Comparison of ENCODE assay signal across 36 cellular contexts in genomic region chr18:20960735-20961134, GRCh38.
"Had no signal": no experiment of that assay in that cellular context is flagged by ENCODE, and none has a peak within 500 bp of the region (broad histone marks: within the 10 kb centered on the region; RNA-seq: fewer than 3 reads in every experiment).

No MANE protein-coding gene starts in this region.

- DNase-seq: activated B cell treated with CpG ODN at 0.5 μM for 24 hours; activated CD4-positive, alpha-beta memory T cell treated with anti-CD3 and anti-CD28 coated beads, Interleukin-2, amount 10 ng/mL, durations not matched to agents 7 days and 5 days; activated CD4-positive, alpha-beta T cell treated with anti-CD3 and anti-CD28 coated beads for 1 hour; activated CD4-positive, alpha-beta T cell treated with anti-CD3 and anti-CD28 coated beads for 36 hours; activated CD4-positive, alpha-beta T cell treated with anti-CD3 and anti-CD28 coated beads for 48 hours; activated CD4-positive, alpha-beta T cell treated with anti-CD3 and anti-CD28 coated beads, Interleukin-2, amount 10 ng/mL, durations not matched to agents 7 days and 5 days; activated CD4-positive, alpha-beta T cell treated with anti-CD3 and anti-CD28 coated beads, Interleukin-2, amount 50 U/mL, for 48 hours; activated CD8-positive, alpha-beta memory T cell treated with anti-CD3 and anti-CD28 coated beads for 24 hours; activated CD8-positive, alpha-beta memory T cell treated with anti-CD3 and anti-CD28 coated beads, Interleukin-2, amount 10 ng/mL, durations not matched to agents 7 days and 5 days; activated CD8-positive, alpha-beta memory T cell treated with anti-CD3 and anti-CD28 coated beads, Interleukin-2, amount 50 U/mL, for 48 hours; activated CD8-positive, alpha-beta T cell treated with anti-CD3 and anti-CD28 coated beads, Interleukin-2, amount 10 ng/mL, durations not matched to agents 7 days and 5 days; activated effector memory CD4-positive, alpha-beta T cell treated with Interleukin-2 at 50 U/mL for 16 hours; activated gamma-delta T cell; activated naive CD4-positive, alpha-beta T cell treated with anti-CD3 and anti-CD28 coated beads, Interleukin-2, amount 10 ng/mL, durations not matched to agents 7 days and 5 days; activated naive CD4-positive, alpha-beta T cell treated with Interleukin-2 at 50 U/mL for 16 hours; activated naive CD8-positive, alpha-beta T cell treated with anti-CD3 and anti-CD28 coated beads, Interleukin-2, amount 10 ng/mL, durations not matched to agents 7 days and 5 days; activated naive CD8-positive, alpha-beta T cell treated with anti-CD3 and anti-CD28 coated beads, Interleukin-2, amount 50 U/mL, for 24 hours; activated T-cell treated with anti-CD3 and anti-CD28 coated beads, Interleukin-2, amount 50 U/mL, for 24 hours; activated T-cell treated with anti-CD3 and anti-CD28 coated beads, Interleukin-2, amount 50 U/mL, for 48 hours; amygdala; anterior cingulate cortex; caudate nucleus; T-helper 1 cell; T-helper 2 cell; T-helper 9 cell had no signal

- H3K4me3 Mint-ChIP-seq: activated B cell treated with CpG ODN at 0.5 μM for 24 hours; activated CD4-positive, alpha-beta memory T cell treated with anti-CD3 and anti-CD28 coated beads, Interleukin-2, amount 10 ng/mL, durations not matched to agents 7 days and 5 days; activated CD4-positive, alpha-beta T cell treated with anti-CD3 and anti-CD28 coated beads for 36 hours; activated CD4-positive, alpha-beta T cell treated with anti-CD3 and anti-CD28 coated beads, Interleukin-2, amount 10 ng/mL, durations not matched to agents 7 days and 5 days; activated CD8-positive, alpha-beta memory T cell treated with anti-CD3 and anti-CD28 coated beads, Interleukin-2, amount 10 ng/mL, durations not matched to agents 7 days and 5 days; activated CD8-positive, alpha-beta T cell treated with anti-CD3 and anti-CD28 coated beads, Interleukin-2, amount 10 ng/mL, durations not matched to agents 7 days and 5 days; activated naive CD4-positive, alpha-beta T cell treated with anti-CD3 and anti-CD28 coated beads, Interleukin-2, amount 10 ng/mL, durations not matched to agents 7 days and 5 days; activated naive CD4-positive, alpha-beta T cell treated with anti-CD3 and anti-CD28 coated beads, Interleukin-2, amount 50 U/mL, for 24 hours; activated naive CD8-positive, alpha-beta T cell; activated naive CD8-positive, alpha-beta T cell treated with anti-CD3 and anti-CD28 coated beads, Interleukin-2, amount 10 ng/mL, durations not matched to agents 7 days and 5 days; activated naive CD8-positive, alpha-beta T cell treated with anti-CD3 and anti-CD28 coated beads, Interleukin-2, amount 50 U/mL, for 24 hours; activated T-cell treated with anti-CD3 and anti-CD28 coated beads, Interleukin-2, amount 50 U/mL, for 24 hours; brain; T-helper 1 cell treated with Interleukin-12 subunit alpha and Interleukin-12 subunit beta and Interleukin-4 antibody, amounts not matched to agents 30 μg/mL and 1 μg/mL, for 36 hours; T-helper 2 cell treated with Interferon-gamma antibody and Interleukin-4, amounts not matched to agents 5 μg/mL and 100 μg/mL, for 36 hours had no signal

- H3K9me3 ChIP-seq: ascending aorta had no signal

- H3K27me3 ChIP-seq: ascending aorta, cardiac muscle cell had no signal

- FAIRE-seq: bronchial epithelial cell, TTC549 had no signal

- H3K4me1 Mint-ChIP-seq: activated B cell treated with CpG ODN at 0.5 μM for 24 hours; activated CD4-positive, alpha-beta memory T cell treated with anti-CD3 and anti-CD28 coated beads, Interleukin-2, amount 10 ng/mL, durations not matched to agents 7 days and 5 days; activated CD4-positive, alpha-beta T cell treated with anti-CD3 and anti-CD28 coated beads, Interleukin-2, amount 10 ng/mL, durations not matched to agents 7 days and 5 days; activated CD8-positive, alpha-beta memory T cell treated with anti-CD3 and anti-CD28 coated beads, Interleukin-2, amount 10 ng/mL, durations not matched to agents 7 days and 5 days; activated naive CD4-positive, alpha-beta T cell treated with anti-CD3 and anti-CD28 coated beads, Interleukin-2, amount 10 ng/mL, durations not matched to agents 7 days and 5 days; activated naive CD4-positive, alpha-beta T cell treated with anti-CD3 and anti-CD28 coated beads, Interleukin-2, amount 50 U/mL, for 24 hours; activated naive CD8-positive, alpha-beta T cell treated with anti-CD3 and anti-CD28 coated beads, Interleukin-2, amount 10 ng/mL, durations not matched to agents 7 days and 5 days; activated naive CD8-positive, alpha-beta T cell treated with anti-CD3 and anti-CD28 coated beads, Interleukin-2, amount 50 U/mL, for 24 hours; brain had no signal

- ATAC-seq: activated CD4-positive, alpha-beta T cell treated with anti-CD3 and anti-CD28 coated beads for 36 hours; activated CD8-positive, alpha-beta memory T cell treated with anti-CD3 and anti-CD28 coated beads, Interleukin-2, amount 10 ng/mL, durations not matched to agents 7 days and 5 days; activated CD8-positive, alpha-beta T cell treated with anti-CD3 and anti-CD28 coated beads, Interleukin-2, amount 10 ng/mL, durations not matched to agents 7 days and 5 days; activated naive CD8-positive, alpha-beta T cell treated with anti-CD3 and anti-CD28 coated beads, Interleukin-2, amount 50 U/mL, for 24 hours had no signal

- H3K27ac Mint-ChIP-seq: activated B cell treated with CpG ODN at 0.5 μM for 24 hours; activated CD4-positive, alpha-beta memory T cell treated with anti-CD3 and anti-CD28 coated beads, Interleukin-2, amount 10 ng/mL, durations not matched to agents 7 days and 5 days; activated CD4-positive, alpha-beta T cell treated with anti-CD3 and anti-CD28 coated beads for 36 hours; activated CD4-positive, alpha-beta T cell treated with anti-CD3 and anti-CD28 coated beads, Interleukin-2, amount 10 ng/mL, durations not matched to agents 7 days and 5 days; activated CD8-positive, alpha-beta memory T cell treated with anti-CD3 and anti-CD28 coated beads, Interleukin-2, amount 10 ng/mL, durations not matched to agents 7 days and 5 days; activated CD8-positive, alpha-beta T cell treated with anti-CD3 and anti-CD28 coated beads, Interleukin-2, amount 10 ng/mL, durations not matched to agents 7 days and 5 days; activated naive CD4-positive, alpha-beta T cell treated with anti-CD3 and anti-CD28 coated beads, Interleukin-2, amount 10 ng/mL, durations not matched to agents 7 days and 5 days; activated naive CD4-positive, alpha-beta T cell treated with anti-CD3 and anti-CD28 coated beads, Interleukin-2, amount 50 U/mL, for 24 hours; activated naive CD8-positive, alpha-beta T cell; activated naive CD8-positive, alpha-beta T cell treated with anti-CD3 and anti-CD28 coated beads, Interleukin-2, amount 10 ng/mL, durations not matched to agents 7 days and 5 days; activated naive CD8-positive, alpha-beta T cell treated with anti-CD3 and anti-CD28 coated beads, Interleukin-2, amount 50 U/mL, for 24 hours; activated T-cell treated with anti-CD3 and anti-CD28 coated beads, Interleukin-2, amount 50 U/mL, for 24 hours; activated T-helper 2 cell treated with anti-CD3 and anti-CD28 coated beads, Interferon-gamma antibody, Interleukin-2, Interleukin-4, amounts not matched to agents 10 μg/mL and 5 μg/mL and 100 μg/mL, durations not matched to agents 14 hours and 24 hours and 36 hours; brain; T-helper 1 cell treated with Interleukin-12 subunit alpha and Interleukin-12 subunit beta and Interleukin-4 antibody, amounts not matched to agents 30 μg/mL and 1 μg/mL, for 36 hours; T-helper 2 cell treated with Interferon-gamma antibody and Interleukin-4, amounts not matched to agents 5 μg/mL and 100 μg/mL, for 36 hours had no signal

- H3K9me3 Mint-ChIP-seq: activated B cell treated with CpG ODN at 0.5 μM for 24 hours; activated CD4-positive, alpha-beta memory T cell treated with anti-CD3 and anti-CD28 coated beads, Interleukin-2, amount 10 ng/mL, durations not matched to agents 7 days and 5 days; activated CD4-positive, alpha-beta T cell treated with anti-CD3 and anti-CD28 coated beads, Interleukin-2, amount 10 ng/mL, durations not matched to agents 7 days and 5 days; activated naive CD4-positive, alpha-beta T cell treated with anti-CD3 and anti-CD28 coated beads, Interleukin-2, amount 10 ng/mL, durations not matched to agents 7 days and 5 days; activated naive CD8-positive, alpha-beta T cell treated with anti-CD3 and anti-CD28 coated beads, Interleukin-2, amount 10 ng/mL, durations not matched to agents 7 days and 5 days; activated naive CD8-positive, alpha-beta T cell treated with anti-CD3 and anti-CD28 coated beads, Interleukin-2, amount 50 U/mL, for 24 hours; activated T-cell treated with anti-CD3 and anti-CD28 coated beads, Interleukin-2, amount 50 U/mL, for 24 hours; activated T-helper 2 cell treated with anti-CD3 and anti-CD28 coated beads, Interferon-gamma antibody, Interleukin-2, Interleukin-4, amounts not matched to agents 10 μg/mL and 5 μg/mL and 100 μg/mL, durations not matched to agents 14 hours and 24 hours and 36 hours; T-helper 1 cell treated with Interleukin-12 subunit alpha and Interleukin-12 subunit beta and Interleukin-4 antibody, amounts not matched to agents 30 μg/mL and 1 μg/mL, for 36 hours; T-helper 2 cell treated with Interferon-gamma antibody and Interleukin-4, amounts not matched to agents 5 μg/mL and 100 μg/mL, for 36 hours had no signal

- H3K27ac ChIP-seq: ascending aorta, cardiac muscle cell, VCaP had no signal

- H3K27me3 Mint-ChIP-seq: activated B cell treated with CpG ODN at 0.5 μM for 24 hours; activated CD4-positive, alpha-beta memory T cell treated with anti-CD3 and anti-CD28 coated beads, Interleukin-2, amount 10 ng/mL, durations not matched to agents 7 days and 5 days; activated CD4-positive, alpha-beta T cell treated with anti-CD3 and anti-CD28 coated beads for 36 hours; activated CD4-positive, alpha-beta T cell treated with anti-CD3 and anti-CD28 coated beads, Interleukin-2, amount 10 ng/mL, durations not matched to agents 7 days and 5 days; activated CD8-positive, alpha-beta memory T cell treated with anti-CD3 and anti-CD28 coated beads, Interleukin-2, amount 10 ng/mL, durations not matched to agents 7 days and 5 days; activated naive CD4-positive, alpha-beta T cell treated with anti-CD3 and anti-CD28 coated beads, Interleukin-2, amount 10 ng/mL, durations not matched to agents 7 days and 5 days; activated naive CD4-positive, alpha-beta T cell treated with anti-CD3 and anti-CD28 coated beads, Interleukin-2, amount 50 U/mL, for 24 hours; activated naive CD8-positive, alpha-beta T cell; activated naive CD8-positive, alpha-beta T cell treated with anti-CD3 and anti-CD28 coated beads, Interleukin-2, amount 10 ng/mL, durations not matched to agents 7 days and 5 days; activated naive CD8-positive, alpha-beta T cell treated with anti-CD3 and anti-CD28 coated beads, Interleukin-2, amount 50 U/mL, for 24 hours; activated T-cell treated with anti-CD3 and anti-CD28 coated beads, Interleukin-2, amount 50 U/mL, for 24 hours; brain had no signal

- H3K4me1 ChIP-seq: ascending aorta had no signal

- H3K4me3 ChIP-seq: ascending aorta, cardiac muscle cell had no signal
